ENCODE assay signal across 1 cellular context in genomic region chr21:44819283-44820243, GRCh38.
TF ChIP-seq lines count a peak whose summit lies in the region.

No MANE protein-coding gene starts in this region.

TF ChIP-seq in K562, 482 proteins besides CTCF, POLR2A, EP300 and RAD21:
- TF ChIP-seq PML (IDR thresholded peaks at IDR 0.05; ENCODE audit: low read length) (no peak), MECOM (CRISPR knock-in tag; IDR thresholded peaks at IDR 0.05) (no peak), ELK1 (CRISPR knock-in tag; IDR thresholded peaks at IDR 0.05) (no peak), ZEB2 (IDR thresholded peaks at IDR 0.05) (no peak), PKNOX1 (IDR thresholded peaks at IDR 0.05) (no peak), ZKSCAN3 (CRISPR knock-in tag; IDR thresholded peaks at IDR 0.05) (no peak), POLR2B (IDR thresholded peaks at IDR 0.05; ENCODE audit: low read depth, partially characterized antibody) (peak; percentile 28), RFX5 (IDR thresholded peaks at IDR 0.05; ENCODE audit: low read depth, low read length) (no peak), CHD4 (IDR thresholded peaks at IDR 0.05; ENCODE audit: insufficient read depth, insufficient replicate concordance, low read depth, low read length, poor library complexity, severe bottlenecking) (no peak), CHD2 (IDR thresholded peaks at IDR 0.05; ENCODE audit: low read depth, low read length) (no peak), DNMT1 (IDR thresholded peaks at IDR 0.05) (no peak), CBX3 (IDR thresholded peaks at IDR 0.05; ENCODE audit: borderline replicate concordance in 1 of 2, low read length in 2 of 2) (peak in 1 of 2 experiments; percentile 64; a peak in 2 of 3 replicates), PPARD (CRISPR knock-in tag; IDR thresholded peaks at IDR 0.05) (no peak), HMGXB4 (CRISPR knock-in tag; IDR thresholded peaks at IDR 0.05) (no peak), KDM5B (IDR thresholded peaks at IDR 0.05; ENCODE audit: insufficient replicate concordance, low read depth, low read length) (peak; percentile 12), FOXA3 (CRISPR knock-in tag; conservative IDR thresholded peaks at IDR 0.05 in 1 of 2, IDR thresholded peaks at IDR 0.05 in 1 of 2) (peak in 1 of 2 experiments; percentile 32; a peak in 1 of 4 replicates), POLR2G (IDR thresholded peaks at IDR 0.05; ENCODE audit: low read depth, low read length) (no peak), ZSCAN32 (CRISPR knock-in tag; IDR thresholded peaks at IDR 0.05) (no peak), ARID3A (IDR thresholded peaks at IDR 0.05; ENCODE audit: borderline replicate concordance, low read depth, low read length) (no peak), ERF (CRISPR knock-in tag; IDR thresholded peaks at IDR 0.05) (no peak), DIDO1 (tag; IDR thresholded peaks at IDR 0.05; ENCODE audit: low read depth) (no peak), TRIM24 (IDR thresholded peaks at IDR 0.05) (peak; percentile 24 to 48; a peak in 2 of 4 replicates), U2AF2 (optimal IDR thresholded peaks at IDR 0.05; ENCODE audit: low read depth, low read length) (no peak), NBN (IDR thresholded peaks at IDR 0.05; ENCODE audit: low read depth) (no peak), TBP (optimal IDR thresholded peaks at IDR 0.05; ENCODE audit: low read depth, low read length) (no peak), POLR2AphosphoS5 (IDR thresholded peaks at IDR 0.05; ENCODE audit: control insufficient read depth, insufficient read depth, low read depth, low read length) (no peak), GTF2E2 (tag; IDR thresholded peaks at IDR 0.05) (no peak), TCF7 (IDR thresholded peaks at IDR 0.05; ENCODE audit: borderline replicate concordance) (no peak), SREBF2 (CRISPR knock-in tag; IDR thresholded peaks at IDR 0.05) (no peak), ZNF263 (CRISPR knock-in tag; IDR thresholded peaks at IDR 0.05; ENCODE audit: borderline replicate concordance) (no peak)
